5 cellular contexts compared by ENCODE assay signal in the genomic region with DNA sequence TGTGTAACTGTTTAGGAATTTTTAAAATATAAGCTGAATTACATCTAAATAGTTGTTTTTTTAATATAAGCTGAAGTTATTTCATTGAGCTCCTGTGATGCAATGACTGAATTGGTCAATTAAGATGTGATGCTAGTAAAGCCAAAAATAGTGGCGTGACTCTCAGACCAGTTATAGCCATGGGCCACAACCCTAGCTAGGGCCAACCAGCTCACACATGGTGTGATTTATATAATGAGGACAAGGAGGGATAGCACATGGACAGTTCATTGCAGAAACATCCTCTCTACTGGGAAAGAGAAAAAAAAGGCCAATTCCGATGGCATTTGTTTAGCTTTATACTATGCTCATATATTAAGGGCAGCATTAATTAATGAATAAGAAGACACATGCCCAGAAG.
"Had no signal": no experiment of that assay in that cellular context is flagged by ENCODE, and none has a peak within 500 bp of the region (broad histone marks: within the 10 kb centered on the region; RNA-seq: fewer than 3 reads in every experiment).

No MANE protein-coding gene starts in this region.

- DNase-seq: IMR-90, KBM-7 had no signal

- H3K4me3 ChIP-seq: K562 had no signal

- ATAC-seq: HepG2, K562 had no signal

- H3K27ac ChIP-seq: HL-60 had no signal
